In genomic region chr3:43034911-43035310, GRCh38 we compare ENCODE assay signal across 1 cellular context.
TF ChIP-seq lines count a peak whose summit lies in the region.

No MANE protein-coding gene starts in this region.

TF ChIP-seq in H1, 55 proteins besides CTCF, POLR2A, EP300 and RAD21:
- TF ChIP-seq HDAC2 (IDR thresholded peaks at IDR 0.05; ENCODE audit: borderline replicate concordance in 1 of 2, low read depth in 2 of 2, low read length in 2 of 2) (no peak), SUZ12 (IDR thresholded peaks at IDR 0.05; ENCODE audit: low read length) (no peak), KDM5A (IDR thresholded peaks at IDR 0.05; ENCODE audit: low read length) (no peak), ATF3 (IDR thresholded peaks at IDR 0.05; ENCODE audit: insufficient read depth, low read depth, low read length) (no peak), SAP30 (IDR thresholded peaks at IDR 0.05; ENCODE audit: insufficient read depth, insufficient replicate concordance, low read length) (no peak), PHF8 (conservative IDR thresholded peaks at IDR 0.05; ENCODE audit: low read depth, low read length) (no peak), SIRT6 (IDR thresholded peaks at IDR 0.05; ENCODE audit: low read length) (no peak), NANOG (IDR thresholded peaks at IDR 0.05; ENCODE audit: insufficient read depth, low read depth, low read length, poor library complexity, severe bottlenecking) (no peak), CTBP2 (IDR thresholded peaks at IDR 0.05; ENCODE audit: borderline replicate concordance, insufficient read depth, insufficient read length, low read length) (no peak), CEBPB (IDR thresholded peaks at IDR 0.05; ENCODE audit: low read depth, low read length) (no peak), ZNF274 (IDR thresholded peaks at IDR 0.05; ENCODE audit: borderline replicate concordance, extremely low read depth, low read length) (no peak), POU5F1 (IDR thresholded peaks at IDR 0.05; ENCODE audit: low read depth, low read length) (no peak), RFX5 (IDR thresholded peaks at IDR 0.05; ENCODE audit: borderline replicate concordance, low read depth, low read length) (no peak), TAF7 (optimal IDR thresholded peaks at IDR 0.05; ENCODE audit: borderline replicate concordance, low read depth, low read length) (no peak), ATF2 (IDR thresholded peaks at IDR 0.05; ENCODE audit: low read length) (no peak), TCF12 (IDR thresholded peaks at IDR 0.05; ENCODE audit: low read depth, low read length) (no peak), POLR2AphosphoS5 (IDR thresholded peaks at IDR 0.05; ENCODE audit: low read depth, low read length) (no peak), GABPA (IDR thresholded peaks at IDR 0.05; ENCODE audit: borderline replicate concordance, insufficient read depth, low read length) (no peak)
TF ChIP-seq in H1: peak in this region for 0.
